11 cellular contexts compared by ENCODE assay signal in the genomic region with DNA sequence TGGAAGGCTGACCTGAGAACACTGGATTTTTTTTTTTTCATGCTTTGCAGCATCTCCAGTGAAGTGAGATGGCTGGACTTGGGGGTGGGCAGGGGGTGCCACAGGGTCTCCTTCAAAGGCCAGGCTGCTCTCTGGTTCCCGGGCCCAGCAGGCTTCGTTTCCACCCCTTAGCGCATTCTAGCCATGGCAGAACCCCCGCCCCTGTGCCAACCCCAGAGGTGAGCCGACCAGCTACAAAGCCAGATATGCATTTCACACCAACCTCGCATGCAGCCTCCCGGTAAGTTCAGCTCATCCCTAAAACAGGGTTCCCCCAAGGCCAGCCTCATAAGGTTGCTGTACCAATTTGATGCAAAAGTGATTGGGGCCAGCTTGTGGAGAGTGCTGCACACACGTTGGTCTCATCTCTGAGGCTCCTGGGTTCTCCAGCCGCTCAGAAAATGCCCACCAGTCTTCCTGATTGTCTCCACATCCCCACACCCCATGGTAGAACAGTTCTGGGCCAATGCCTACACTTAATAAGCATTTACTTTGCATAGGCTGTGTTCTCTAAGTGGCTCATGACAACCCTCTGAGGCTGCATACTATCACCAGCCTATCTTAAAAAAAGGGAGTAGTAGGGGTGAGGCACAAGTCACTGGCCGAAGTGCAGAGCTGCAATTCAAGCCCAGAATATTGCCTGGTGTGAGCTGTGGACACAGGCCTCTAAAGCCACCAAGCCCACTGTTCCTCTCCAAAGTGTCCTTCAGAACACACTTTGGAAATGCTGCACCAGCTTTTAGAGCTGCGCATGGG. TPM values are rescaled to one million over a fixed set of nuclear protein-coding genes. Genes with fewer than 3 reads are reported as not detected.
DNase-seq lines count a peak whose midpoint lies in the region; TF ChIP-seq lines count a peak whose summit lies in the region.
"Had no signal": no experiment of that assay in that cellular context is flagged by ENCODE, and none has a peak within 500 bp of the region (broad histone marks: within the 10 kb centered on the region; RNA-seq: fewer than 3 reads in every experiment).

No MANE protein-coding gene starts in this region.

- H3K4me1 Mint-ChIP-seq in T-helper 2 cell treated with Interferon-gamma antibody and Interleukin-4, amounts not matched to agents 5 μg/mL and 100 μg/mL, for 36 hours (ENCODE audit: low read depth): peaks cover 88% of the 10 kb centered on the region
- peaks cover 87% of the 10 kb centered on the region for H3K4me1 Mint-ChIP-seq in endothelial cell (ENCODE audit: unreplicated experiment)

- H3K36me3 ChIP-seq in BE2C: no peaks in the 10 kb centered on the region; the same call in 1 of the 2 replicates
- H3K36me3 ChIP-seq: left lung had no signal

- H3K4me1 ChIP-seq in BE2C: peaks cover 27% of the 10 kb centered on the region

- TF ChIP-seq CTCF in endothelial cell (IDR thresholded peaks at IDR 0.05; ENCODE audit: unreplicated experiment) (no peak), BE2C (IDR thresholded peaks at IDR 0.05; ENCODE audit: low read depth, low read length) (no peak)

- no peaks in the 10 kb centered on the region for H3K9me3 ChIP-seq in BE2C
- H3K9me3 ChIP-seq: left lung, SJSA1 had no signal

- H3K27ac Mint-ChIP-seq in T-helper 2 cell treated with Interferon-gamma antibody and Interleukin-4, amounts not matched to agents 5 μg/mL and 100 μg/mL, for 36 hours: peak overlapping the region; percentile 69
- peak overlapping the region; percentile 78 for H3K27ac Mint-ChIP-seq in endothelial cell (ENCODE audit: unreplicated experiment)

- H3K4me3 Mint-ChIP-seq in T-helper 2 cell treated with Interferon-gamma antibody and Interleukin-4, amounts not matched to agents 5 μg/mL and 100 μg/mL, for 36 hours: peak overlapping the region; percentile 78
- peak overlapping the region; percentile 32 for H3K4me3 Mint-ChIP-seq in endothelial cell (ENCODE audit: unreplicated experiment)

- H3K36me3 Mint-ChIP-seq in T-helper 2 cell treated with Interferon-gamma antibody and Interleukin-4, amounts not matched to agents 5 μg/mL and 100 μg/mL, for 36 hours (ENCODE audit: low read depth): peaks cover 32% of the 10 kb centered on the region
- peaks cover 25% of the 10 kb centered on the region for H3K36me3 Mint-ChIP-seq in endothelial cell (ENCODE audit: low read depth, unreplicated experiment)

- no peaks in the 10 kb centered on the region for H3K27me3 Mint-ChIP-seq in T-helper 2 cell treated with Interferon-gamma antibody and Interleukin-4, amounts not matched to agents 5 μg/mL and 100 μg/mL, for 36 hours (ENCODE audit: low read depth)
- peaks cover 20% of the 10 kb centered on the region for H3K27me3 Mint-ChIP-seq in endothelial cell (ENCODE audit: unreplicated experiment)

- H3K4me3 ChIP-seq in BE2C (ENCODE audit: low read depth, low read length): no peak overlapping the region
- H3K4me3 ChIP-seq: left lung, SJSA1 had no signal

- H3K27me3 ChIP-seq in BE2C: no peaks in the 10 kb centered on the region
- H3K27me3 ChIP-seq: left lung, SJSA1 had no signal

- no peaks in the 10 kb centered on the region for H3K9me3 Mint-ChIP-seq in T-helper 2 cell treated with Interferon-gamma antibody and Interleukin-4, amounts not matched to agents 5 μg/mL and 100 μg/mL, for 36 hours
- no peaks in the 10 kb centered on the region for H3K9me3 Mint-ChIP-seq in endothelial cell (ENCODE audit: unreplicated experiment)

- no peak for DNase-seq in T-helper 2 cell treated with Interferon-gamma antibody and Interleukin-4, amounts not matched to agents 5 μg/mL and 100 μg/mL, for 36 hours (ENCODE audit: low spot score)
- DNase-seq in T-helper 2 cell (no peak), NCI-H526 treated with DMSO at 0.1 percent for 48 hours (lab: John Stamatoyannopoulos, UW) (peak; percentile 73), endothelial cell (ENCODE audit: low spot score) (no peak), retina (peak; percentile 18), pons (ENCODE audit: low spot score) (no peak), hippocampal formation (lab: John Stamatoyannopoulos, UW) (no peak), BE2C (no peak)
- DNase-seq: left lung, NCI-H1105 had no signal

RNA-seq across cellular contexts. Expression of a gene that starts 23.3 kb away (rescaled TPM):
- 30.1 TPM for total RNA-seq in endothelial cell (ENCODE audit: unreplicated experiment)
- polyA plus RNA-seq in BE2C (2012; ENCODE audit: insufficient read depth, insufficient read length, low read depth): 13.7 TPM

Comparison
In these comparisons a context has a peak if more than half of its experiments do, and no peak if none do; other contexts are left out.
1. DNase-seq: peak in NCI-H526 treated with DMSO at 0.1 percent for 48 hours (single experiment) and retina (single experiment); none in T-helper 2 cell treated with Interferon-gamma antibody and Interleukin-4, amounts not matched to agents 5 μg/mL and 100 μg/mL, for 36 hours (single experiment), T-helper 2 cell (0 of 5), endothelial cell (single experiment), pons (single experiment), hippocampal formation (0 of 2) and BE2C (single experiment).